Comparison of ENCODE assay signal across 1 cellular context in genomic region chr2:85988210-85988913, GRCh38.
TF ChIP-seq lines count a peak whose summit lies in the region.

No MANE protein-coding gene starts in this region.

TF ChIP-seq in K562, 482 proteins besides CTCF, POLR2A, EP300 and RAD21 (continued from another document):
- TF ChIP-seq ZNF655 (CRISPR knock-in tag; IDR thresholded peaks at IDR 0.05) = no peak
